In the genomic region with DNA sequence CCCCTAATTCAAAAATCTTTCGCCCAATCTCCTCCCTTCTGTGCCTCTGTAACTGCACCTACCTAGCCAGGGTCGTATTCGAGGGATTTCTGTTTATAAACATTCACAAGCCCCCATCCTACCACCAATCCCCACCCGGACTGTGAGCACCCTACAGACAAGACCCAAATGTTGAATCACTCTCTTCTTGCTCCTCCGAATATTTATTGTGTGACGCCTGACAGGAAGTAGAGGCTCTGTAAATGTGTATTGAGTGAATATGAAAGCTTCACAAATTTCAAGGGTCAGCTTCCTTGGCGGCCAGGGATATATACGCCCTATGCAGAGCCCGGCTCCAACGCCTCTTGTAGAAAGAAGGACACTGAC, we compare ENCODE assay signal across 8 cellular contexts. TPM values are rescaled to one million over a fixed set of nuclear protein-coding genes. Genes with fewer than 3 reads are reported as not detected.
DNase-seq lines count a peak whose midpoint lies in the region; ATAC-seq and TF ChIP-seq lines count a peak whose summit lies in the region.

No MANE protein-coding gene starts in this region.

- no peaks in the 10 kb centered on the region for H3K36me3 Mint-ChIP-seq in MCF 10A (ENCODE audit: insufficient read depth, unreplicated experiment)

- POLR2A ChIA-PET in MCF 10A (lab: Yijun Ruan, JAX): interaction anchor here (0.6 to 4.9 kb wide), 6 partner anchors 14 to 598 kb away, joined by 3 to 34 read pairs (median 3); no protein-coding TSS in a partner anchor

- peaks cover 14% of the 10 kb centered on the region for H3K4me1 ChIP-seq in mucosa of stomach (ENCODE audit: control insufficient read depth, insufficient read depth, low read length)

- H3K9ac ChIP-seq in mucosa of stomach (ENCODE audit: low read length): peak overlapping the region; percentile 96

- peaks cover 22% of the 10 kb centered on the region for H3K4me1 Mint-ChIP-seq in MCF 10A (ENCODE audit: insufficient read depth, unreplicated experiment)

- no TSS peak for BruUV-seq in MCF 10A (replicated peaks; lab: Mats Ljungman, UMichigan)

- intact Hi-C loops in MCF 10A (cut with micrococcal nuclease): loop anchor here (1.0 to 2.0 kb wide), 2 partner anchors 20 to 37 kb away; no protein-coding TSS in a partner anchor

- no peaks in the 10 kb centered on the region for H3K36me3 ChIP-seq in mucosa of stomach (ENCODE audit: control insufficient read depth, insufficient read depth, low read length)

- peak overlapping the region; percentile 82 for H3K4me3 ChIP-seq in GM08714 (ENCODE audit: low read length)
- H3K4me3 ChIP-seq in mucosa of stomach (ENCODE audit: low read length): peak overlapping the region; percentile 54

- peak; percentile 5 for ATAC-seq in HG03378 (IDR thresholded peaks at IDR 0.05; ENCODE audit: unreplicated experiment)
- ATAC-seq in HG02798 (IDR thresholded peaks at IDR 0.05; ENCODE audit: poor library complexity, unreplicated experiment): no peak

- CTCF ChIA-PET in MCF 10A (lab: Yijun Ruan, JAX): interaction anchor here (0.6 to 1.5 kb wide), 5 partner anchors 12 to 297 kb away, joined by 3 to 5 read pairs (median 3); no protein-coding TSS in a partner anchor

- TF ChIP-seq CTCF in MCF 10A (IDR thresholded peaks at IDR 0.05; ENCODE audit: unreplicated experiment): no peak

- H3K4me3 Mint-ChIP-seq in MCF 10A (ENCODE audit: unreplicated experiment): peak overlapping the region; percentile 85

- DNase-seq in MCF 10A (ENCODE audit: unreplicated experiment) (no peak), A172 (ENCODE audit: low spot score) (no peak), HT-29 (ENCODE audit: low spot score) (no peak)
- DNase-seq in activated CD4-positive, alpha-beta T cell treated with anti-CD3 and anti-CD28 coated beads, Interleukin-2, amount 50 U/mL, for 1 hour: no peak

- no peaks in the 10 kb centered on the region for H3K27me3 ChIP-seq in mucosa of stomach (ENCODE audit: control insufficient read depth, insufficient read depth, low read length)

- H3K9me3 Mint-ChIP-seq in MCF 10A (ENCODE audit: unreplicated experiment): no peaks in the 10 kb centered on the region

- peak overlapping the region; percentile 81 for H3K27ac Mint-ChIP-seq in MCF 10A (ENCODE audit: low read depth, unreplicated experiment)

- H3K9me3 ChIP-seq in mucosa of stomach (ENCODE audit: control insufficient read depth, low read length): no peaks in the 10 kb centered on the region

- H3K27me3 Mint-ChIP-seq in MCF 10A (ENCODE audit: insufficient read depth, unreplicated experiment): peaks cover 11% of the 10 kb centered on the region

RNA-seq across cellular contexts. Expression of a gene that starts 1.6 kb away (rescaled TPM):
- total RNA-seq in MCF 10A (2022): 38.6 and 41.9 TPM in 2 replicates
- total RNA-seq in A172 (2014; rRNA removed; shearing (Covaris generic)): 0.41 TPM in 1 of 2 replicates, not detected in the other
- total RNA-seq in HT-29 (2014; rRNA removed; shearing (Covaris generic)): 51.5 and 71.2 TPM in 2 replicates

Comparison
In these comparisons a context has a peak if more than half of its experiments do, and no peak if none do; other contexts are left out.
1. RNA of a gene that starts 1.6 kb away (total RNA-seq): 51.5 to 71.2 TPM in HT-29 and 38.6 to 41.9 TPM in MCF 10A; 0.41 TPM in A172; every median in the first group is over 10 times any median in the second.